ENCODE assay signal across 1 cellular context in the genomic region with DNA sequence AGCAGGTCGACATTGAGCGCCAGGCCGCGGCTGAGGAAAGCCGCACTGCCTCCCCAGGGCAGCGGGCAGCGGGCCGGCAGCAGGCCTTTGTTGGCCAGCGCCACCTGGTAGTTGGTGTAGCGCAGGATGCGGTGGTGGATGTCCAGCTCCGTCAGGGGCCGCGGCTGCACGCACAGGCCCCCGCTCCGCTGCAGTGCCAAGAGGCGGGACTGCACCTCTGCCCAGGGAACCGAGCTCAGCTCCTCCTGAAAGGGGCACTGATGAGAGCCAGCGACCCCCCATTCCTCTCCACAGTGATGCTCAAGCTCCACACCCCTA.
TF ChIP-seq lines count a peak whose summit lies in the region.

No MANE protein-coding gene starts in this region.

TF ChIP-seq in H1, 55 proteins besides CTCF, POLR2A, EP300 and RAD21:
- TF ChIP-seq BCL11A (IDR thresholded peaks at IDR 0.05; ENCODE audit: low read depth in 2 of 2, low read length in 2 of 2), result no peak
- TF ChIP-seq, protein P1, sequence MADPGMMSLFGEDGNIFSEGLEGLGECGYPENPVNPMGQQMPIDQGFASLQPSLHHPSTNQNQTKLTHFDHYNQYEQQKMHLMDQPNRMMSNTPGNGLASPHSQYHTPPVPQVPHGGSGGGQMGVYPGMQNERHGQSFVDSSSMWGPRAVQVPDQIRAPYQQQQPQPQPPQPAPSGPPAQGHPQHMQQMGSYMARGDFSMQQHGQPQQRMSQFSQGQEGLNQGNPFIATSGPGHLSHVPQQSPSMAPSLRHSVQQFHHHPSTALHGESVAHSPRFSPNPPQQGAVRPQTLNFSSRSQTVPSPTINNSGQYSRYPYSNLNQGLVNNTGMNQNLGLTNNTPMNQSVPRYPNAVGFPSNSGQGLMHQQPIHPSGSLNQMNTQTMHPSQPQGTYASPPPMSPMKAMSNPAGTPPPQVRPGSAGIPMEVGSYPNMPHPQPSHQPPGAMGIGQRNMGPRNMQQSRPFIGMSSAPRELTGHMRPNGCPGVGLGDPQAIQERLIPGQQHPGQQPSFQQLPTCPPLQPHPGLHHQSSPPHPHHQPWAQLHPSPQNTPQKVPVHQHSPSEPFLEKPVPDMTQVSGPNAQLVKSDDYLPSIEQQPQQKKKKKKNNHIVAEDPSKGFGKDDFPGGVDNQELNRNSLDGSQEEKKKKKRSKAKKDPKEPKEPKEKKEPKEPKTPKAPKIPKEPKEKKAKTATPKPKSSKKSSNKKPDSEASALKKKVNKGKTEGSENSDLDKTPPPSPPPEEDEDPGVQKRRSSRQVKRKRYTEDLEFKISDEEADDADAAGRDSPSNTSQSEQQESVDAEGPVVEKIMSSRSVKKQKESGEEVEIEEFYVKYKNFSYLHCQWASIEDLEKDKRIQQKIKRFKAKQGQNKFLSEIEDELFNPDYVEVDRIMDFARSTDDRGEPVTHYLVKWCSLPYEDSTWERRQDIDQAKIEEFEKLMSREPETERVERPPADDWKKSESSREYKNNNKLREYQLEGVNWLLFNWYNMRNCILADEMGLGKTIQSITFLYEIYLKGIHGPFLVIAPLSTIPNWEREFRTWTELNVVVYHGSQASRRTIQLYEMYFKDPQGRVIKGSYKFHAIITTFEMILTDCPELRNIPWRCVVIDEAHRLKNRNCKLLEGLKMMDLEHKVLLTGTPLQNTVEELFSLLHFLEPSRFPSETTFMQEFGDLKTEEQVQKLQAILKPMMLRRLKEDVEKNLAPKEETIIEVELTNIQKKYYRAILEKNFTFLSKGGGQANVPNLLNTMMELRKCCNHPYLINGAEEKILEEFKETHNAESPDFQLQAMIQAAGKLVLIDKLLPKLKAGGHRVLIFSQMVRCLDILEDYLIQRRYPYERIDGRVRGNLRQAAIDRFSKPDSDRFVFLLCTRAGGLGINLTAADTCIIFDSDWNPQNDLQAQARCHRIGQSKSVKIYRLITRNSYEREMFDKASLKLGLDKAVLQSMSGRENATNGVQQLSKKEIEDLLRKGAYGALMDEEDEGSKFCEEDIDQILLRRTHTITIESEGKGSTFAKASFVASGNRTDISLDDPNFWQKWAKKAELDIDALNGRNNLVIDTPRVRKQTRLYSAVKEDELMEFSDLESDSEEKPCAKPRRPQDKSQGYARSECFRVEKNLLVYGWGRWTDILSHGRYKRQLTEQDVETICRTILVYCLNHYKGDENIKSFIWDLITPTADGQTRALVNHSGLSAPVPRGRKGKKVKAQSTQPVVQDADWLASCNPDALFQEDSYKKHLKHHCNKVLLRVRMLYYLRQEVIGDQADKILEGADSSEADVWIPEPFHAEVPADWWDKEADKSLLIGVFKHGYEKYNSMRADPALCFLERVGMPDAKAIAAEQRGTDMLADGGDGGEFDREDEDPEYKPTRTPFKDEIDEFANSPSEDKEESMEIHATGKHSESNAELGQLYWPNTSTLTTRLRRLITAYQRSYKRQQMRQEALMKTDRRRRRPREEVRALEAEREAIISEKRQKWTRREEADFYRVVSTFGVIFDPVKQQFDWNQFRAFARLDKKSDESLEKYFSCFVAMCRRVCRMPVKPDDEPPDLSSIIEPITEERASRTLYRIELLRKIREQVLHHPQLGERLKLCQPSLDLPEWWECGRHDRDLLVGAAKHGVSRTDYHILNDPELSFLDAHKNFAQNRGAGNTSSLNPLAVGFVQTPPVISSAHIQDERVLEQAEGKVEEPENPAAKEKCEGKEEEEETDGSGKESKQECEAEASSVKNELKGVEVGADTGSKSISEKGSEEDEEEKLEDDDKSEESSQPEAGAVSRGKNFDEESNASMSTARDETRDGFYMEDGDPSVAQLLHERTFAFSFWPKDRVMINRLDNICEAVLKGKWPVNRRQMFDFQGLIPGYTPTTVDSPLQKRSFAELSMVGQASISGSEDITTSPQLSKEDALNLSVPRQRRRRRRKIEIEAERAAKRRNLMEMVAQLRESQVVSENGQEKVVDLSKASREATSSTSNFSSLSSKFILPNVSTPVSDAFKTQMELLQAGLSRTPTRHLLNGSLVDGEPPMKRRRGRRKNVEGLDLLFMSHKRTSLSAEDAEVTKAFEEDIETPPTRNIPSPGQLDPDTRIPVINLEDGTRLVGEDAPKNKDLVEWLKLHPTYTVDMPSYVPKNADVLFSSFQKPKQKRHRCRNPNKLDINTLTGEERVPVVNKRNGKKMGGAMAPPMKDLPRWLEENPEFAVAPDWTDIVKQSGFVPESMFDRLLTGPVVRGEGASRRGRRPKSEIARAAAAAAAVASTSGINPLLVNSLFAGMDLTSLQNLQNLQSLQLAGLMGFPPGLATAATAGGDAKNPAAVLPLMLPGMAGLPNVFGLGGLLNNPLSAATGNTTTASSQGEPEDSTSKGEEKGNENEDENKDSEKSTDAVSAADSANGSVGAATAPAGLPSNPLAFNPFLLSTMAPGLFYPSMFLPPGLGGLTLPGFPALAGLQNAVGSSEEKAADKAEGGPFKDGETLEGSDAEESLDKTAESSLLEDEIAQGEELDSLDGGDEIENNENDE (IDR thresholded peaks at IDR 0.05; ENCODE audit: insufficient replicate concordance, low read length), result no peak
- TF ChIP-seq PHF8 (conservative IDR thresholded peaks at IDR 0.05; ENCODE audit: low read depth, low read length), result no peak
- TF ChIP-seq RBBP5 (IDR thresholded peaks at IDR 0.05; ENCODE audit: borderline replicate concordance, low read depth, low read length), result no peak
- no peak for TF ChIP-seq CEBPB (IDR thresholded peaks at IDR 0.05; ENCODE audit: low read depth, low read length)
- no peak for TF ChIP-seq SP4 (IDR thresholded peaks at IDR 0.05; ENCODE audit: low read length)
- TF ChIP-seq NRF1 (IDR thresholded peaks at IDR 0.05; ENCODE audit: low read depth, low read length), result no peak
- TF ChIP-seq HDAC6 (IDR thresholded peaks at IDR 0.05; ENCODE audit: low read depth, low read length), result no peak
- TF ChIP-seq, protein P2, sequence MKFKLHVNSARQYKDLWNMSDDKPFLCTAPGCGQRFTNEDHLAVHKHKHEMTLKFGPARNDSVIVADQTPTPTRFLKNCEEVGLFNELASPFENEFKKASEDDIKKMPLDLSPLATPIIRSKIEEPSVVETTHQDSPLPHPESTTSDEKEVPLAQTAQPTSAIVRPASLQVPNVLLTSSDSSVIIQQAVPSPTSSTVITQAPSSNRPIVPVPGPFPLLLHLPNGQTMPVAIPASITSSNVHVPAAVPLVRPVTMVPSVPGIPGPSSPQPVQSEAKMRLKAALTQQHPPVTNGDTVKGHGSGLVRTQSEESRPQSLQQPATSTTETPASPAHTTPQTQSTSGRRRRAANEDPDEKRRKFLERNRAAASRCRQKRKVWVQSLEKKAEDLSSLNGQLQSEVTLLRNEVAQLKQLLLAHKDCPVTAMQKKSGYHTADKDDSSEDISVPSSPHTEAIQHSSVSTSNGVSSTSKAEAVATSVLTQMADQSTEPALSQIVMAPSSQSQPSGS (IDR thresholded peaks at IDR 0.05; ENCODE audit: low read length), result no peak
- TF ChIP-seq, protein P3, sequence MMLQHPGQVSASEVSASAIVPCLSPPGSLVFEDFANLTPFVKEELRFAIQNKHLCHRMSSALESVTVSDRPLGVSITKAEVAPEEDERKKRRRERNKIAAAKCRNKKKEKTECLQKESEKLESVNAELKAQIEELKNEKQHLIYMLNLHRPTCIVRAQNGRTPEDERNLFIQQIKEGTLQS (IDR thresholded peaks at IDR 0.05; ENCODE audit: insufficient read depth, low read depth, low read length), result no peak
- TF ChIP-seq JUND (IDR thresholded peaks at IDR 0.05; ENCODE audit: low read length), result no peak
- TF ChIP-seq SP2 (IDR thresholded peaks at IDR 0.05; ENCODE audit: low read length), result no peak
- no peak for TF ChIP-seq POU5F1 (IDR thresholded peaks at IDR 0.05; ENCODE audit: low read depth, low read length)
